ENCODE assay signal across 18 cellular contexts in genomic region chr7:96773483-96773882, GRCh38.
DNase-seq lines count a peak whose midpoint lies in the region; ATAC-seq and TF ChIP-seq lines count a peak whose summit lies in the region.
"Had no signal": no experiment of that assay in that cellular context is flagged by ENCODE, and none has a peak within 500 bp of the region (broad histone marks: within the 10 kb centered on the region; RNA-seq: fewer than 3 reads in every experiment).

No MANE protein-coding gene starts in this region.

- H3K36me3 Mint-ChIP-seq in mesothelial cell of epicardium (no peaks in the 10 kb centered on the region), HFFc6 (ENCODE audit: low read depth) (peaks cover 6% of the 10 kb centered on the region; the same call in 1 of the 2 replicates)
- H3K36me3 Mint-ChIP-seq: CD14-positive monocyte; CD4-positive, alpha-beta memory T cell; CD4-positive, CD25-positive, alpha-beta regulatory T cell had no signal

- no peak for ATAC-seq in SK-N-SH treated with all-trans-retinoic acid at 6 μM for 48 hours

- H3K27me3 Mint-ChIP-seq in mesothelial cell of epicardium (ENCODE audit: low read depth) (peaks cover 3% of the 10 kb centered on the region), HFFc6 (ENCODE audit: insufficient read depth) (no peaks in the 10 kb centered on the region)

- H3K27ac Mint-ChIP-seq in mesothelial cell of epicardium (peak overlapping the region; percentile 35), HFFc6 (no peak overlapping the region)
- H3K27ac Mint-ChIP-seq: CD14-positive monocyte; CD4-positive, alpha-beta memory T cell; CD4-positive, CD25-positive, alpha-beta regulatory T cell had no signal

- H3K9me3 Mint-ChIP-seq in mesothelial cell of epicardium (peaks cover 13% of the 10 kb centered on the region), HFFc6 (peaks cover 33% of the 10 kb centered on the region)
- H3K9me3 Mint-ChIP-seq: CD4-positive, alpha-beta memory T cell had no signal

- DNase-seq in RPMI7951 (ENCODE audit: low read depth) (peak; percentile 6), mesothelial cell of epicardium (ENCODE audit: low spot score in 2 of 2, unreplicated experiment in 2 of 2) (no peak), NCI-H2196 treated with DMSO at 0.1 percent for 48 hours (lab: John Stamatoyannopoulos, UW; ENCODE audit: unreplicated experiment) (no peak), NCI-H2227 (lab: John Stamatoyannopoulos, UW; ENCODE audit: unreplicated experiment) (no peak), HFFc6 (no peak)
- DNase-seq in stimulated activated CD4-positive, alpha-beta T cell treated with anti-CD3 and anti-CD28 coated beads, Interleukin-15, amount 100 ng/mL, for 24 hours: no peak
- DNase-seq: 8988T; ACHN; BE2C; C1 segment of cervical spinal cord; Caco-2; Calu3; CD4-positive, alpha-beta memory T cell; CD4-positive, CD25-positive, alpha-beta regulatory T cell; DMS79 treated with DMSO at 0.1 percent for 48 hours; GF-D8 had no signal

- H3K4me3 Mint-ChIP-seq in mesothelial cell of epicardium (no peak overlapping the region), HFFc6 (no peak overlapping the region)
- H3K4me3 Mint-ChIP-seq: CD14-positive monocyte; CD4-positive, CD25-positive, alpha-beta regulatory T cell had no signal

- TF ChIP-seq CTCF in mesothelial cell of epicardium (IDR thresholded peaks at IDR 0.05; ENCODE audit: unreplicated experiment) (no peak), HFFc6 (IDR thresholded peaks at IDR 0.05) (no peak)

- H3K4me1 Mint-ChIP-seq in mesothelial cell of epicardium: peaks cover 37% of the 10 kb centered on the region
- no peaks in the 10 kb centered on the region for H3K4me1 Mint-ChIP-seq in HFFc6 (ENCODE audit: low read depth)
- H3K4me1 Mint-ChIP-seq: CD14-positive monocyte; CD4-positive, alpha-beta memory T cell; CD4-positive, CD25-positive, alpha-beta regulatory T cell had no signal

TF ChIP-seq in SK-N-SH treated with all-trans-retinoic acid at 6 μM for 48 hours, 23 proteins besides CTCF, POLR2A, EP300 and RAD21:
- TF ChIP-seq, protein P1, sequence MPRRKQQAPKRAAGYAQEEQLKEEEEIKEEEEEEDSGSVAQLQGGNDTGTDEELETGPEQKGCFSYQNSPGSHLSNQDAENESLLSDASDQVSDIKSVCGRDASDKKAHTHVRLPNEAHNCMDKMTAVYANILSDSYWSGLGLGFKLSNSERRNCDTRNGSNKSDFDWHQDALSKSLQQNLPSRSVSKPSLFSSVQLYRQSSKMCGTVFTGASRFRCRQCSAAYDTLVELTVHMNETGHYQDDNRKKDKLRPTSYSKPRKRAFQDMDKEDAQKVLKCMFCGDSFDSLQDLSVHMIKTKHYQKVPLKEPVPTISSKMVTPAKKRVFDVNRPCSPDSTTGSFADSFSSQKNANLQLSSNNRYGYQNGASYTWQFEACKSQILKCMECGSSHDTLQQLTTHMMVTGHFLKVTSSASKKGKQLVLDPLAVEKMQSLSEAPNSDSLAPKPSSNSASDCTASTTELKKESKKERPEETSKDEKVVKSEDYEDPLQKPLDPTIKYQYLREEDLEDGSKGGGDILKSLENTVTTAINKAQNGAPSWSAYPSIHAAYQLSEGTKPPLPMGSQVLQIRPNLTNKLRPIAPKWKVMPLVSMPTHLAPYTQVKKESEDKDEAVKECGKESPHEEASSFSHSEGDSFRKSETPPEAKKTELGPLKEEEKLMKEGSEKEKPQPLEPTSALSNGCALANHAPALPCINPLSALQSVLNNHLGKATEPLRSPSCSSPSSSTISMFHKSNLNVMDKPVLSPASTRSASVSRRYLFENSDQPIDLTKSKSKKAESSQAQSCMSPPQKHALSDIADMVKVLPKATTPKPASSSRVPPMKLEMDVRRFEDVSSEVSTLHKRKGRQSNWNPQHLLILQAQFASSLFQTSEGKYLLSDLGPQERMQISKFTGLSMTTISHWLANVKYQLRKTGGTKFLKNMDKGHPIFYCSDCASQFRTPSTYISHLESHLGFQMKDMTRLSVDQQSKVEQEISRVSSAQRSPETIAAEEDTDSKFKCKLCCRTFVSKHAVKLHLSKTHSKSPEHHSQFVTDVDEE (CRISPR knock-in tag; IDR thresholded peaks at IDR 0.05): peak; percentile 81; the same call in 1 of the 2 replicates
- TF ChIP-seq ZNF565 (CRISPR knock-in tag; conservative IDR thresholded peaks at IDR 0.05; ENCODE audit: low read depth) (no peak), ISL1 (CRISPR knock-in tag; IDR thresholded peaks at IDR 0.05) (peak; percentile 39), TOX (CRISPR knock-in tag; IDR thresholded peaks at IDR 0.05; ENCODE audit: borderline replicate concordance) (no peak), GLIS3 (CRISPR knock-in tag; IDR thresholded peaks at IDR 0.05) (no peak), BACH2 (CRISPR knock-in tag; IDR thresholded peaks at IDR 0.05; ENCODE audit: borderline replicate concordance) (no peak)
